In genomic region chr4:165262306-165262705, GRCh38 we compare ENCODE assay signal across 7 cellular contexts. TPM values are rescaled to one million over a fixed set of nuclear protein-coding genes. Genes with fewer than 3 reads are reported as not detected.
DNase-seq lines count a peak whose midpoint lies in the region; ATAC-seq, FAIRE-seq and TF ChIP-seq lines count a peak whose summit lies in the region.
"Not testable (repeated sequence)": the region's sequence is repeated elsewhere in the genome, so short reads cannot be mapped to it uniquely, and the experiment has no call there.

No MANE protein-coding gene starts in this region.

- peak; percentile 32; the same call in 1 of the 2 replicates for TF ChIP-seq RAD21 in GM12878 (IDR thresholded peaks at IDR 0.05; ENCODE audit: insufficient read depth, low read depth, low read length)

- H3K9me3 Mint-ChIP-seq in activated CD4-positive, alpha-beta T cell treated with anti-CD3 and anti-CD28 coated beads, Interleukin-2, amount 10 ng/mL, durations not matched to agents 24 days and 14 days; naive B cell; stimulated activated naive CD8-positive, alpha-beta T cell treated with anti-CD3 and anti-CD28 coated beads, Interleukin-15, amount 100 ng/mL, for 72 hours: not testable (repeated sequence)

- H3K27ac Mint-ChIP-seq in activated CD4-positive, alpha-beta T cell treated with anti-CD3 and anti-CD28 coated beads, Interleukin-2, amount 10 ng/mL, durations not matched to agents 24 days and 14 days = peak overlapping the region; percentile 2
- H3K27ac Mint-ChIP-seq in naive B cell = peak overlapping the region in 4 of 6 donors; percentile 4 to 75 (median 58)
- peak overlapping the region; percentile 7 to 74 for H3K27ac Mint-ChIP-seq in stimulated activated naive CD8-positive, alpha-beta T cell treated with anti-CD3 and anti-CD28 coated beads, Interleukin-15, amount 100 ng/mL, for 72 hours

- intact Hi-C loops in activated CD4-positive, alpha-beta T cell treated with anti-CD3 and anti-CD28 coated beads, Interleukin-2, amount 10 ng/mL, durations not matched to agents 24 days and 14 days (cut with micrococcal nuclease); GM12878 (cut with micrococcal nuclease; ENCODE audit: unreplicated experiment): not testable (repeated sequence)

- not testable (repeated sequence) for H3K36me3 ChIP-seq in GM12878 (ENCODE audit: control insufficient read depth in 2 of 2, insufficient read depth in 2 of 2, low read length in 1 of 2)

- not testable (repeated sequence) for H3K4me3 ChIP-seq in GM12878

- FAIRE-seq in GM12891 (lab: Jason Lieb, UNC) = peak; percentile 9
- not testable (repeated sequence) for FAIRE-seq in GM12878 (lab: Jason Lieb, UNC)

- H3K4me1 Mint-ChIP-seq in activated CD4-positive, alpha-beta T cell treated with anti-CD3 and anti-CD28 coated beads, Interleukin-2, amount 10 ng/mL, durations not matched to agents 24 days and 14 days = peaks cover 27% of the 10 kb centered on the region
- H3K4me1 Mint-ChIP-seq in naive B cell = peaks cover 7 to 12% (median 10%) of the 10 kb centered on the region in 3 donors
- peaks cover 23% of the 10 kb centered on the region for H3K4me1 Mint-ChIP-seq in stimulated activated naive CD8-positive, alpha-beta T cell treated with anti-CD3 and anti-CD28 coated beads, Interleukin-15, amount 100 ng/mL, for 72 hours

- RAD21 ChIA-PET in GM12878 (lab: Charles Lee; ENCODE audit: unreplicated experiment) = not testable (repeated sequence)

- BruUV-seq in GM12878 (replicated peaks; lab: Mats Ljungman, UMichigan) = not testable (repeated sequence)

- H3K79me2 ChIP-seq in GM12878 (ENCODE audit: control insufficient read depth, insufficient read depth, low read length) = not testable (repeated sequence)

- H3K4me3 Mint-ChIP-seq in activated CD4-positive, alpha-beta T cell treated with anti-CD3 and anti-CD28 coated beads, Interleukin-2, amount 10 ng/mL, durations not matched to agents 24 days and 14 days; naive B cell; stimulated activated naive CD8-positive, alpha-beta T cell treated with anti-CD3 and anti-CD28 coated beads, Interleukin-15, amount 100 ng/mL, for 72 hours: not testable (repeated sequence)

- DNase-seq in GM12891 (ENCODE audit: insufficient read length, low spot score); activated CD4-positive, alpha-beta T cell treated with anti-CD3 and anti-CD28 coated beads, Interleukin-2, amount 10 ng/mL, durations not matched to agents 24 days and 14 days; GM12878 (ENCODE audit: low read depth, low spot score); naive B cell; stimulated activated naive CD8-positive, alpha-beta T cell treated with anti-CD3 and anti-CD28 coated beads, Interleukin-15, amount 100 ng/mL, for 72 hours: not testable (repeated sequence)
- peak; percentile 14 for DNase-seq in OCI-M1 (lab: John Stamatoyannopoulos, UW)
- peak; percentile 18 for DNase-seq in globus pallidus (ENCODE audit: low spot score)

- not testable (repeated sequence) for TF ChIP-seq CTCF in GM12878 (IDR thresholded peaks at IDR 0.05 in 2 of 3, conservative IDR thresholded peaks at IDR 0.05 in 1 of 3; ENCODE audit: control insufficient read depth in 2 of 3, extremely low read depth in 1 of 3, insufficient read depth in 1 of 3, low read depth in 3 of 3, low read length in 3 of 3)

- TF ChIP-seq EP300 in GM12878 (IDR thresholded peaks at IDR 0.05; ENCODE audit: borderline replicate concordance in 1 of 2, control insufficient read depth in 1 of 2, low read depth in 2 of 2, low read length in 2 of 2) = not testable (repeated sequence)

- 61% methylated on average over 3 of the region's 3 CpGs for WGBS in GM12878 (ENCODE audit: insufficient coverage, insufficient replicate concordance, low lambda C conversion rate, missing lambda C conversion rate)

- POLR2A ChIA-PET in GM12878 (lab: Charles Lee) = not testable (repeated sequence)

- not testable (repeated sequence) for H3K9ac ChIP-seq in GM12878 (ENCODE audit: control insufficient read depth, insufficient read depth, low read length)

- peaks cover 36% of the 10 kb centered on the region for H3K36me3 Mint-ChIP-seq in activated CD4-positive, alpha-beta T cell treated with anti-CD3 and anti-CD28 coated beads, Interleukin-2, amount 10 ng/mL, durations not matched to agents 24 days and 14 days (ENCODE audit: low read depth)
- H3K36me3 Mint-ChIP-seq in naive B cell = not testable (repeated sequence)

- not testable (repeated sequence) for H3K4me2 ChIP-seq in GM12878 (ENCODE audit: control insufficient read depth, insufficient read depth)

- SMC1A ChIA-PET in GM12878 (lab: Charles Lee; ENCODE audit: uncharacterized antibody, unreplicated experiment) = interaction anchor here (0.8 kb wide), 1 partner anchor 64 kb away, joined by 3 read pairs; no protein-coding TSS in a partner anchor

- CTCF ChIA-PET in GM12878 (lab: Yijun Ruan, JAX) = not testable (repeated sequence)

- not testable (repeated sequence) for H3K27me3 Mint-ChIP-seq in activated CD4-positive, alpha-beta T cell treated with anti-CD3 and anti-CD28 coated beads, Interleukin-2, amount 10 ng/mL, durations not matched to agents 24 days and 14 days; naive B cell; stimulated activated naive CD8-positive, alpha-beta T cell treated with anti-CD3 and anti-CD28 coated beads, Interleukin-15, amount 100 ng/mL, for 72 hours

- not testable (repeated sequence) for ATAC-seq in GM12878; naive B cell (ENCODE audit: low read depth in 2 of 2); stimulated activated naive CD8-positive, alpha-beta T cell treated with anti-CD3 and anti-CD28 coated beads, Interleukin-15, amount 100 ng/mL, for 72 hours

- in situ Hi-C loops in GM12878 (cut with MboI) = not testable (repeated sequence)

- H3K4me1 ChIP-seq in GM12878 (ENCODE audit: control insufficient read depth, insufficient read depth, low read length) = not testable (repeated sequence)

- H3K27me3 ChIP-seq in GM12878 (replicated peaks in 1 of 2; ENCODE audit: control insufficient read depth in 2 of 2, insufficient read depth in 2 of 2, low read length in 1 of 2) = not testable (repeated sequence)

- H4K20me1 ChIP-seq in GM12878 (ENCODE audit: control insufficient read depth, insufficient read depth) = not testable (repeated sequence)

- H3K9me3 ChIP-seq in GM12878 (replicated peaks; ENCODE audit: control insufficient read depth, insufficient read depth, low read length) = not testable (repeated sequence)

- H3K27ac ChIP-seq in GM12878 (ENCODE audit: control insufficient read depth, insufficient read depth) = not testable (repeated sequence)

- TF ChIP-seq POLR2A in GM12891 (IDR thresholded peaks at IDR 0.05; ENCODE audit: low read depth, low read length); GM12878 (IDR thresholded peaks at IDR 0.05; ENCODE audit: low read depth, low read length): not testable (repeated sequence)

- H2AFZ ChIP-seq in GM12878 (ENCODE audit: control insufficient read depth, low read depth, low read length) = not testable (repeated sequence)

RNA-seq across cellular contexts. Expression of gene KLHL2, which starts 54.9 kb away (rescaled TPM):
- 8.5 TPM for polyA plus RNA-seq in GM12891 (2012; ENCODE audit: low read depth, missing spikeins)
- 39.5 and 42.7 TPM in 2 replicates for total RNA-seq in activated CD4-positive, alpha-beta T cell treated with anti-CD3 and anti-CD28 coated beads, Interleukin-2, amount 10 ng/mL, durations not matched to agents 24 days and 14 days
- total RNA-seq in GM12878 (2013; cell fraction: nucleolus; rRNA removed) = 30.2 and 36.1 TPM in 2 replicates
- total RNA-seq in GM12878 (2014; rRNA removed) (12.8 and 15.4 TPM in 2 replicates), GM12878 (2014; rRNA removed; fragmentation: Illumina TruSeq; extraction: Trizol) (14.6 and 15.8 TPM in 2 replicates), GM12878 (2021) (15.6 and 18.9 TPM in 2 replicates)
- 8.8 TPM for polyA plus RNA-seq in GM12878 (2011; ENCODE audit: low read depth)
- polyA plus RNA-seq in GM12878 (2011; rRNA removed) (22.8 and 31.2 TPM in 2 replicates), GM12878 (2014; fragmentation: Illumina TruSeq; extraction: Trizol) (12.9 and 19.2 TPM in 2 replicates), GM12878 (2014; fragmentation: Nextera tagmentation; extraction: Ambion mirVana) (1 to 10 TPM; 8.6 TPM), GM12878 (2014; rRNA removed) (12.4 and 17.5 TPM in 2 replicates), GM12878 (2016; fragmentation: Nextera tagmentation; extraction: Ambion mirVana) (10 to 100 TPM in 1 of 2 experiments, 1 to 10 TPM in 1; 4.8 to 12.0 TPM), naive B cell (ENCODE audit: low read depth in 6 of 6) (10 to 100 TPM in 3 of 6 donors, 1 to 10 TPM in 3; 2.6 to 17.6 (median 10.2) TPM)
- polyA plus RNA-seq in GM12878 (2011; cell fraction: cytosol; rRNA removed) = 8.3 and 9.6 TPM in 2 replicates
- polyA plus RNA-seq in GM12878 (2011; cell fraction: nucleus; rRNA removed) = 14.6 and 18.6 TPM in 2 replicates
- 9.3 and 13.2 TPM in 2 replicates for polyA plus RNA-seq in GM12878 (2012)
- 11.7 and 19.6 TPM in 2 replicates for polyA minus RNA-seq in GM12878 (2011; rRNA and poly(A)+ RNA removed)
- polyA minus RNA-seq in GM12878 (2011; cell fraction: cytosol; rRNA and poly(A)+ RNA removed) = 4.6 and 8.0 TPM in 2 replicates
- 8.0 and 11.8 TPM in 2 replicates for polyA minus RNA-seq in GM12878 (2011; cell fraction: nucleus; rRNA and poly(A)+ RNA removed)

Comparison
In these comparisons a context has a peak if more than half of its experiments do, and no peak if none do; other contexts are left out.
1. H3K27ac Mint-ChIP-seq: peak in every context shown above with its lines; median percentile 58 in naive B cell; 40 in stimulated activated naive CD8-positive, alpha-beta T cell treated with anti-CD3 and anti-CD28 coated beads, Interleukin-15, amount 100 ng/mL, for 72 hours; 2 in activated CD4-positive, alpha-beta T cell treated with anti-CD3 and anti-CD28 coated beads, Interleukin-2, amount 10 ng/mL, durations not matched to agents 24 days and 14 days.